Comparison of ENCODE assay signal across 1 cellular context in the genomic region with DNA sequence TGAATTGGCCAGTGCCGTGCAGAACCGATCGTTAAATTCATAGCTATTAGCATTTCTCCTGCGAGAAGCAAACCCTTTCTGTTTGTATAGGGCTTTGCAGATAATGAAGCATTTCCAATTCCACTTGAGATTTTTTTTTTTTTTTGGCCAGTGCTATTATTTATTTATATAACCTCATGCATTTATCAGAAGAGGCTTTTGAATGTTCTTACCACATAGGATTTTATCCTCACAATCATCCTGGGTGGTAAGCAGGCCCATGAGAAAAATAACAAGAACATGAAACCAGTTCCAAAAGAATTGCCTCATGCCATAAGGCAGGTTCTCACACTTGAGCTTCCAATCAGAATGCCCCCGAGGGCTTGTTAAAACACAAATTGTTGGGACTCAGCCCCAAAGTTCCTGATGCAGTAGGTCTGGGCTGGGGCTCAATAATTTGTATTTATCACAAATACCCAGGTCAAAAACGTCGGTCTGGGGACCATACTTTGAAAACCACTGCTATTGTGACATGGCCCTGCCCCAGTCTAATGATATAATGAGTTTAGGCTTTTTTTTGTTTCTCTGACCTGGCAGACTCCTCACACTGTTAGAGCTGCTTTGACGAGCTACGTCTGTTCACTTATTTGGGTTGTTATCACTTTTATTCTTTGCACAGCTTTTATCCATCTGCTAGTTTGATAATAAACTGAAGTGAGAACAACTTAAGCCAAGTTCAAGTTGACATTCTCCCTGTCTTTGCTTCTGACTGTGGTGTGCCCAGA.
TF ChIP-seq lines count a peak whose summit lies in the region.

No MANE protein-coding gene starts in this region.

TF ChIP-seq in HEK293, 187 proteins besides CTCF, POLR2A, EP300 and RAD21 (continued from another document):
- TF ChIP-seq, protein P1, sequence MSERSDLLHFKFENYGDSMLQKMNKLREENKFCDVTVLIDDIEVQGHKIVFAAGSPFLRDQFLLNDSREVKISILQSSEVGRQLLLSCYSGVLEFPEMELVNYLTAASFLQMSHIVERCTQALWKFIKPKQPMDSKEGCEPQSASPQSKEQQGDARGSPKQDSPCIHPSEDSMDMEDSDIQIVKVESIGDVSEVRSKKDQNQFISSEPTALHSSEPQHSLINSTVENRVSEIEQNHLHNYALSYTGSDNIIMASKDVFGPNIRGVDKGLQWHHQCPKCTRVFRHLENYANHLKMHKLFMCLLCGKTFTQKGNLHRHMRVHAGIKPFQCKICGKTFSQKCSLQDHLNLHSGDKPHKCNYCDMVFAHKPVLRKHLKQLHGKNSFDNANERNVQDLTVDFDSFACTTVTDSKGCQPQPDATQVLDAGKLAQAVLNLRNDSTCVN (tag by site-specific recombination; optimal IDR thresholded peaks at IDR 0.05): no peak
- no peak for TF ChIP-seq ZNF132 (tag by site-specific recombination; IDR thresholded peaks at IDR 0.05; ENCODE audit: borderline replicate concordance)
- TF ChIP-seq ZNF433 (tag by site-specific recombination; IDR thresholded peaks at IDR 0.05; ENCODE audit: low read depth): no peak
- TF ChIP-seq ZNF707 (tag by site-specific recombination; IDR thresholded peaks at IDR 0.05): no peak
- TF ChIP-seq ZNF560 (tag by site-specific recombination; IDR thresholded peaks at IDR 0.05; ENCODE audit: borderline replicate concordance): no peak
- TF ChIP-seq FEZF1 (tag by site-specific recombination; IDR thresholded peaks at IDR 0.05): peak; percentile 59
- TF ChIP-seq ZNF416 (tag by site-specific recombination; IDR thresholded peaks at IDR 0.05): no peak
- no peak for TF ChIP-seq ZNF404 (tag by site-specific recombination; IDR thresholded peaks at IDR 0.05)
- TF ChIP-seq GLI2 (tag by site-specific recombination; IDR thresholded peaks at IDR 0.05; ENCODE audit: borderline replicate concordance, low read depth): peak; percentile 65; the same call in 1 of the 2 replicates
- no peak for TF ChIP-seq ZNF354C (tag by site-specific recombination; IDR thresholded peaks at IDR 0.05; ENCODE audit: borderline replicate concordance, low read depth)
- no peak for TF ChIP-seq ZNF624 (tag by site-specific recombination; IDR thresholded peaks at IDR 0.05)
- TF ChIP-seq, protein P2, sequence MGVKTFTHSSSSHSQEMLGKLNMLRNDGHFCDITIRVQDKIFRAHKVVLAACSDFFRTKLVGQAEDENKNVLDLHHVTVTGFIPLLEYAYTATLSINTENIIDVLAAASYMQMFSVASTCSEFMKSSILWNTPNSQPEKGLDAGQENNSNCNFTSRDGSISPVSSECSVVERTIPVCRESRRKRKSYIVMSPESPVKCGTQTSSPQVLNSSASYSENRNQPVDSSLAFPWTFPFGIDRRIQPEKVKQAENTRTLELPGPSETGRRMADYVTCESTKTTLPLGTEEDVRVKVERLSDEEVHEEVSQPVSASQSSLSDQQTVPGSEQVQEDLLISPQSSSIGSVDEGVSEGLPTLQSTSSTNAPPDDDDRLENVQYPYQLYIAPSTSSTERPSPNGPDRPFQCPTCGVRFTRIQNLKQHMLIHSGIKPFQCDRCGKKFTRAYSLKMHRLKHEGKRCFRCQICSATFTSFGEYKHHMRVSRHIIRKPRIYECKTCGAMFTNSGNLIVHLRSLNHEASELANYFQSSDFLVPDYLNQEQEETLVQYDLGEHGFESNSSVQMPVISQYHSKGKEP (tag by site-specific recombination; IDR thresholded peaks at IDR 0.05): no peak
- peak; percentile 73; the same call in 1 of the 2 replicates for TF ChIP-seq ZNF843 (tag by site-specific recombination; IDR thresholded peaks at IDR 0.05)
- TF ChIP-seq, protein P3, sequence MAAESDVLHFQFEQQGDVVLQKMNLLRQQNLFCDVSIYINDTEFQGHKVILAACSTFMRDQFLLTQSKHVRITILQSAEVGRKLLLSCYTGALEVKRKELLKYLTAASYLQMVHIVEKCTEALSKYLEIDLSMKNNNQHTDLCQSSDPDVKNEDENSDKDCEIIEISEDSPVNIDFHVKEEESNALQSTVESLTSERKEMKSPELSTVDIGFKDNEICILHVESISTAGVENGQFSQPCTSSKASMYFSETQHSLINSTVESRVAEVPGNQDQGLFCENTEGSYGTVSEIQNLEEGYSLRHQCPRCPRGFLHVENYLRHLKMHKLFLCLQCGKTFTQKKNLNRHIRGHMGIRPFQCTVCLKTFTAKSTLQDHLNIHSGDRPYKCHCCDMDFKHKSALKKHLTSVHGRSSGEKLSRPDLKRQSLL (tag by site-specific recombination; IDR thresholded peaks at IDR 0.05): no peak
- peak; percentile 47; the same call in 1 of the 2 replicates for TF ChIP-seq ZXDB (tag by site-specific recombination; IDR thresholded peaks at IDR 0.05)
- TF ChIP-seq ZNF558 (tag by site-specific recombination; IDR thresholded peaks at IDR 0.05): no peak
- TF ChIP-seq, protein P4, sequence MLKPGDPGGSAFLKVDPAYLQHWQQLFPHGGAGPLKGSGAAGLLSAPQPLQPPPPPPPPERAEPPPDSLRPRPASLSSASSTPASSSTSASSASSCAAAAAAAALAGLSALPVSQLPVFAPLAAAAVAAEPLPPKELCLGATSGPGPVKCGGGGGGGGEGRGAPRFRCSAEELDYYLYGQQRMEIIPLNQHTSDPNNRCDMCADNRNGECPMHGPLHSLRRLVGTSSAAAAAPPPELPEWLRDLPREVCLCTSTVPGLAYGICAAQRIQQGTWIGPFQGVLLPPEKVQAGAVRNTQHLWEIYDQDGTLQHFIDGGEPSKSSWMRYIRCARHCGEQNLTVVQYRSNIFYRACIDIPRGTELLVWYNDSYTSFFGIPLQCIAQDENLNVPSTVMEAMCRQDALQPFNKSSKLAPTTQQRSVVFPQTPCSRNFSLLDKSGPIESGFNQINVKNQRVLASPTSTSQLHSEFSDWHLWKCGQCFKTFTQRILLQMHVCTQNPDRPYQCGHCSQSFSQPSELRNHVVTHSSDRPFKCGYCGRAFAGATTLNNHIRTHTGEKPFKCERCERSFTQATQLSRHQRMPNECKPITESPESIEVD (tag by site-specific recombination; IDR thresholded peaks at IDR 0.05): peak; percentile 68
- 0 out of 2 replicates have a peak, but pooled peaks have one; percentile 12 for TF ChIP-seq ZNF341 (tag by site-specific recombination; IDR thresholded peaks at IDR 0.05; ENCODE audit: low read depth)
- no peak for TF ChIP-seq ZNF23 (tag by site-specific recombination; IDR thresholded peaks at IDR 0.05; ENCODE audit: borderline replicate concordance)
- TF ChIP-seq OSR2 (tag by site-specific recombination; IDR thresholded peaks at IDR 0.05): peak; percentile 31; the same call in 1 of the 2 replicates
- TF ChIP-seq ZNF76 (tag by site-specific recombination; IDR thresholded peaks at IDR 0.05; ENCODE audit: borderline replicate concordance, low read depth): no peak
- TF ChIP-seq ZNF184 (tag by site-specific recombination; IDR thresholded peaks at IDR 0.05): no peak
- TF ChIP-seq ZBTB8A (tag by site-specific recombination; IDR thresholded peaks at IDR 0.05): peak; percentile 65; the same call in 1 of the 2 replicates
- TF ChIP-seq ZSCAN30 (tag by site-specific recombination; IDR thresholded peaks at IDR 0.05): no peak
- TF ChIP-seq ZEB2 (tag by site-specific recombination; IDR thresholded peaks at IDR 0.05): 0 out of 2 replicates have a peak, but pooled peaks have one; percentile 31
- no peak for TF ChIP-seq KLF16 (tag by site-specific recombination; IDR thresholded peaks at IDR 0.05)
- TF ChIP-seq ZNF629 (tag by site-specific recombination; IDR thresholded peaks at IDR 0.05): no peak
- TF ChIP-seq SP3 (tag by site-specific recombination; IDR thresholded peaks at IDR 0.05): no peak
